8 cellular contexts compared by ENCODE assay signal in the genomic region with DNA sequence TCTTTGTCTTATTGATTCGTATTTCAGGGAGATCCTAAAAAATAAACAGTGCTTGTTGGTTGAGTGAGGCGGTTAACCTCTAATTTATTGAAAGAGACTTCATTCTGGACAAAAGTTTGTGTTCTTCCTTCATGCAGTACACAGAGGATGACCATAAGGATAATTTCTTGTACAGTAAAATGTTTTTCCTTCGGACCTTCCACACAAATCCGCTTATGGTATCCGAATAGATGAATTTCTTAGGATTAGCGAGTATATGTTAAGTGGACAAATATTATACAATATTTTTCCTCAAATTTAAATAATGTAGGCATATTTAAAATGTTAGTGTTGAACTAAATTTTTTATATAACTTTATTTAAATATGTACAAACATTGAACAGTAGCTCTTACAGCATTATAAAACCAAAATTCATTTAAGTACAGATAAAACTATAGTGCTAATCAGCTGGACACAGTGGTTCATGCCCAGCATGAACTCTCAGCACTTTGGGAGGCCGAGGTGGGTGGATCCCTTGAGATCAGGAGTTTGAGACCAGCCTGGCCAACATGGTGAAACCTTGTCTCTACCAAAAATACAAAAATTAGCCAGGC.
DNase-seq lines count a peak whose midpoint lies in the region; ATAC-seq and TF ChIP-seq lines count a peak whose summit lies in the region.

No MANE protein-coding gene starts in this region.

- peaks cover 30% of the 10 kb centered on the region for H3K27me3 Mint-ChIP-seq in activated CD4-positive, alpha-beta T cell treated with anti-CD3 and anti-CD28 coated beads for 36 hours
- H3K27me3 Mint-ChIP-seq in activated naive CD8-positive, alpha-beta T cell: no peaks in the 10 kb centered on the region

- POLR2A ChIA-PET in activated CD4-positive, alpha-beta T cell treated with anti-CD3 and anti-CD28 coated beads for 36 hours (lab: Charles Lee): no interaction called here

- H3K9ac ChIP-seq in liver (ENCODE audit: low read depth in 1 of 2, low read length in 2 of 2): peak overlapping the region in 1 of 2 donors; percentile 63

- no peak for TF ChIP-seq RAD21 in liver (IDR thresholded peaks at IDR 0.05)

- peak overlapping the region; percentile 20 for H3K4me3 Mint-ChIP-seq in activated CD4-positive, alpha-beta T cell treated with anti-CD3 and anti-CD28 coated beads for 36 hours
- peak overlapping the region; percentile 76 for H3K4me3 Mint-ChIP-seq in activated naive CD8-positive, alpha-beta T cell

- 53% methylated on average over 7 of the region's 7 CpGs for WGBS in liver
- WGBS in thymus: 71% methylated on average over 7 of the region's 7 CpGs

- CTCF ChIA-PET in activated CD4-positive, alpha-beta T cell treated with anti-CD3 and anti-CD28 coated beads for 36 hours (lab: Charles Lee): interaction anchor here (0.6 to 1.9 kb wide), 6 partner anchors 175 to 1176 kb away, joined by 3 to 16 read pairs (median 3); no protein-coding TSS in a partner anchor

- DNase-seq in activated CD4-positive, alpha-beta T cell treated with anti-CD3 and anti-CD28 coated beads for 36 hours: no peak
- DNase-seq in activated CD4-positive, alpha-beta T cell treated with anti-CD3 and anti-CD28 coated beads, Interleukin-2, amount 50 U/mL, for 4 hours: no peak

- TF ChIP-seq CTCF in liver (IDR thresholded peaks at IDR 0.05; ENCODE audit: low read depth, low read length, missing input control): no peak

- intact Hi-C loops in activated CD4-positive, alpha-beta T cell treated with anti-CD3 and anti-CD28 coated beads for 36 hours (cut with DNase I, micrococcal nuclease): loop anchor here (1.0 to 5.0 kb wide), 14 partner anchors 32 to 1121 kb away; a partner anchor contains a TSS

- H3K27ac Mint-ChIP-seq in activated CD4-positive, alpha-beta T cell treated with anti-CD3 and anti-CD28 coated beads for 36 hours: peak overlapping the region; percentile 44
- peak overlapping the region; percentile 72 for H3K27ac Mint-ChIP-seq in activated naive CD8-positive, alpha-beta T cell

- peaks cover 3 to 9% (median 7%) of the 10 kb centered on the region in 4 donors for H3K36me3 ChIP-seq in liver (ENCODE audit: control insufficient read depth in 4 of 4, insufficient read depth in 3 of 4, low read depth in 1 of 4, low read length in 3 of 4)
- peaks cover 5% of the 10 kb centered on the region for H3K36me3 ChIP-seq in thymus (ENCODE audit: control insufficient read depth, insufficient read depth)

- H3K4me3 ChIP-seq in liver (ENCODE audit: low read depth in 1 of 3, low read length in 3 of 3): peak overlapping the region in 2 of 3 donors; percentile 44 to 51
- peak overlapping the region; percentile 34 for H3K4me3 ChIP-seq in thymus (ENCODE audit: low read length)

- H3K27me3 ChIP-seq in liver (ENCODE audit: control insufficient read depth in 4 of 4, insufficient read depth in 4 of 4, low read length in 3 of 4): no peaks in the 10 kb centered on the region
- no peaks in the 10 kb centered on the region for H3K27me3 ChIP-seq in thymus (ENCODE audit: control insufficient read depth, insufficient read depth)

- no peak for ATAC-seq in activated CD4-positive, alpha-beta T cell treated with anti-CD3 and anti-CD28 coated beads for 36 hours
- ATAC-seq in HG02884 (IDR thresholded peaks at IDR 0.05; ENCODE audit: unreplicated experiment) (no peak), GM19452 (IDR thresholded peaks at IDR 0.05; ENCODE audit: unreplicated experiment) (no peak), GM19023 (IDR thresholded peaks at IDR 0.05; ENCODE audit: unreplicated experiment) (no peak)

- peaks cover 13% of the 10 kb centered on the region for H3K36me3 Mint-ChIP-seq in activated CD4-positive, alpha-beta T cell treated with anti-CD3 and anti-CD28 coated beads for 36 hours (ENCODE audit: low read depth)
- peaks cover 10% of the 10 kb centered on the region for H3K36me3 Mint-ChIP-seq in activated naive CD8-positive, alpha-beta T cell

- peak overlapping the region; percentile 21 to 85 for H3K27ac ChIP-seq in liver (ENCODE audit: low read depth in 1 of 2, low read length in 2 of 2)
- peak overlapping the region; percentile 47 for H3K27ac ChIP-seq in thymus (ENCODE audit: low read depth)

- H3K9me3 ChIP-seq in liver (ENCODE audit: control insufficient read depth in 4 of 4, low read length in 3 of 4): peaks cover 0 to 3% (median under 1%) of the 10 kb centered on the region in 4 donors
- H3K9me3 ChIP-seq in thymus (ENCODE audit: control insufficient read depth): no peaks in the 10 kb centered on the region

- H3K4me1 Mint-ChIP-seq in activated CD4-positive, alpha-beta T cell treated with anti-CD3 and anti-CD28 coated beads for 36 hours: peaks cover 40% of the 10 kb centered on the region
- H3K4me1 Mint-ChIP-seq in activated naive CD8-positive, alpha-beta T cell (ENCODE audit: low read depth): peaks cover 46% of the 10 kb centered on the region

- H3K4me1 ChIP-seq in liver (ENCODE audit: control insufficient read depth in 4 of 4, insufficient read depth in 4 of 4, low read length in 3 of 4) (peaks cover 6 to 24% (median 20%) of the 10 kb centered on the region in 4 donors), thymus (ENCODE audit: control insufficient read depth, insufficient read depth, low read length) (peaks cover 15% of the 10 kb centered on the region)

- peaks cover 9% of the 10 kb centered on the region for H3K9me3 Mint-ChIP-seq in activated CD4-positive, alpha-beta T cell treated with anti-CD3 and anti-CD28 coated beads for 36 hours (ENCODE audit: low read depth)
- peaks cover 10% of the 10 kb centered on the region for H3K9me3 Mint-ChIP-seq in activated naive CD8-positive, alpha-beta T cell (ENCODE audit: low read depth)

TF ChIP-seq in liver, 16 proteins besides CTCF, POLR2A, EP300 and RAD21:
- TF ChIP-seq GABPA (IDR thresholded peaks at IDR 0.05 in 1 of 2, conservative IDR thresholded peaks at IDR 0.05 in 1 of 2) (no peak), RXRA (IDR thresholded peaks at IDR 0.05) (peak in 1 of 2 donors; percentile 27)
